Comparison of ENCODE assay signal across 27 cellular contexts in the genomic region with DNA sequence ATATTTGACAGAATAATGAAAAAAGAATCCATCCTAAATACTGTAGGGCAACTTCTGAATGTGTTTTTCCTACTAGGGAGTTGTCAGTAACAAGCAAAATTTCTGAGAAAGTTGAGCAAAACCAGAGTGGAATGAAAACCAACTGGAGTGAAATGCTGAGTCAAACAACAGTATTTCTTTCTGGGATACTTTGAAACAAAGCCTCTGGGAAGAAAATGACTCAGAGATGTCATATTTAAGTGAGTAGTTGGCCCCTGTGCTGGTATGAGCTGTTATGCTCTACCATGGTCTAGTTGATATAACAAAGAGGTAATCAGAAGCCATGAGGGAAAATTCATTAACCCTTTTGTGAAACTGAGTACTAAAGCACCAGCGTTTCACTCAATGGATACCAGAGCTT.
DNase-seq lines count a peak whose midpoint lies in the region; ATAC-seq, FAIRE-seq and TF ChIP-seq lines count a peak whose summit lies in the region.
"Had no signal": no experiment of that assay in that cellular context is flagged by ENCODE, and none has a peak within 500 bp of the region (broad histone marks: within the 10 kb centered on the region; RNA-seq: fewer than 3 reads in every experiment).

No MANE protein-coding gene starts in this region.

- H3K4me3 ChIP-seq in astrocyte (ENCODE audit: insufficient read depth, low read depth, low read length) (no peak overlapping the region), retinal pigment epithelial cell (ENCODE audit: low read length) (no peak overlapping the region), psoas muscle (no peak overlapping the region)
- H3K4me3 ChIP-seq: adrenal gland, K562, ovary, tibial artery had no signal

- H4K20me1 ChIP-seq in astrocyte (ENCODE audit: insufficient read depth, low read length), result no peaks in the 10 kb centered on the region

- H3K4me1 Mint-ChIP-seq in astrocyte (ENCODE audit: low read depth, unreplicated experiment), result peaks cover 21% of the 10 kb centered on the region
- H3K4me1 Mint-ChIP-seq: CD14-positive monocyte had no signal

- no peaks in the 10 kb centered on the region for H3K4me1 ChIP-seq in astrocyte (ENCODE audit: insufficient read depth, low read length)
- H3K4me1 ChIP-seq in foreskin keratinocyte, result no peaks in the 10 kb centered on the region
- no peaks in the 10 kb centered on the region for H3K4me1 ChIP-seq in psoas muscle
- H3K4me1 ChIP-seq: adrenal gland, tibial artery had no signal

- H3K27ac Mint-ChIP-seq in astrocyte (ENCODE audit: unreplicated experiment), result peak overlapping the region; percentile 73
- H3K27ac Mint-ChIP-seq: CD14-positive monocyte; HFFc6; natural killer cell treated with Interleukin-12 subunit alpha and Interleukin-12 subunit beta and Interleukin-15 and Interleukin-18, amount 100 ng/mL, for 72 hours; stimulated activated naive CD8-positive, alpha-beta T cell treated with anti-CD3 and anti-CD28 coated beads, Interleukin-15, Interleukin-2, amounts not matched to agents 100 ng/mL and 50 ng/mL, for 24 hours had no signal

- H3K36me3 Mint-ChIP-seq in astrocyte (ENCODE audit: low read depth, unreplicated experiment), result peaks cover 4% of the 10 kb centered on the region
- H3K36me3 Mint-ChIP-seq: CD14-positive monocyte had no signal

- ATAC-seq in foreskin keratinocyte (peak; percentile 81), HG02870 (IDR thresholded peaks at IDR 0.05; ENCODE audit: unreplicated experiment) (no peak), GM19397 (IDR thresholded peaks at IDR 0.05; ENCODE audit: unreplicated experiment) (no peak), psoas muscle (no peak), HG03280 (IDR thresholded peaks at IDR 0.05; ENCODE audit: unreplicated experiment) (no peak)
- ATAC-seq: K562; natural killer cell treated with Interleukin-12 subunit alpha and Interleukin-12 subunit beta and Interleukin-15 and Interleukin-18, amount 100 ng/mL, for 72 hours; right cardiac atrium had no signal

- H3K36me3 ChIP-seq in astrocyte (ENCODE audit: insufficient read depth, low read length) (no peaks in the 10 kb centered on the region), psoas muscle (ENCODE audit: insufficient read depth in 1 of 2, low read depth in 1 of 2) (no peaks in the 10 kb centered on the region)
- H3K36me3 ChIP-seq: adrenal gland, ovary, tibial artery had no signal

- H2AFZ ChIP-seq in astrocyte (ENCODE audit: low read depth, low read length), result no peak overlapping the region

- no peak overlapping the region for H3K4me2 ChIP-seq in astrocyte (ENCODE audit: low read length)

- WGBS in psoas muscle, 3 donors, result 0 to 36% (median 29%) methylated on average over 1 of the region's 1 CpG

- FAIRE-seq in astrocyte (lab: Jason Lieb, UNC), result no peak
- FAIRE-seq: endometrium, GM19239, K562 had no signal

- DNase-seq in HK-2 (ENCODE audit: unreplicated experiment), result peak; percentile 0
- peak; percentile 13 for DNase-seq in astrocyte (ENCODE audit: low read depth)
- DNase-seq in foreskin keratinocyte, result peak; percentile 21 to 70
- DNase-seq in retinal pigment epithelial cell (ENCODE audit: low read depth), result peak; percentile 11
- no peak for DNase-seq in psoas muscle
- DNase-seq: activated CD4-positive, alpha-beta T cell treated with anti-CD3 and anti-CD28 coated beads for 48 hours; activated naive CD4-positive, alpha-beta T cell treated with Interleukin-2 at 50 U/mL for 16 hours; activated T-cell treated with anti-CD3 and anti-CD28 coated beads, Interleukin-2, amount 50 U/mL, for 48 hours; adrenal gland; dermis blood vessel endothelial cell; DMS 273 treated with DMSO at 0.1 percent for 48 hours; HFFc6; NCI-H1694 treated with DMSO at 0.1 percent for 48 hours; NCI-H526; ovary; right cardiac atrium; RPMI8226; tibial artery had no signal

- H3K27ac ChIP-seq in astrocyte (ENCODE audit: low read depth, low read length) (no peak overlapping the region), foreskin keratinocyte (no peak overlapping the region), psoas muscle (no peak overlapping the region)
- H3K27ac ChIP-seq: adrenal gland, ovary, tibial artery had no signal

- H3K27me3 ChIP-seq in astrocyte (ENCODE audit: insufficient read depth, low read length) (no peaks in the 10 kb centered on the region), foreskin keratinocyte (no peaks in the 10 kb centered on the region), psoas muscle (ENCODE audit: insufficient read depth in 3 of 3, low read length in 2 of 3) (no peaks in the 10 kb centered on the region)
- H3K27me3 ChIP-seq: adrenal gland, ovary, tibial artery had no signal

- TF ChIP-seq CTCF in astrocyte (IDR thresholded peaks at IDR 0.05; ENCODE audit: insufficient read depth, low read depth, low read length) (no peak), foreskin keratinocyte (conservative IDR thresholded peaks at IDR 0.05) (no peak), retinal pigment epithelial cell (conservative IDR thresholded peaks at IDR 0.05; ENCODE audit: low read depth, low read length) (no peak), psoas muscle (IDR thresholded peaks at IDR 0.05) (no peak)

- intact Hi-C loops in psoas muscle (cut with DNase I), result no loop called here

- H3K9me3 Mint-ChIP-seq in astrocyte (ENCODE audit: unreplicated experiment), result peaks cover 6% of the 10 kb centered on the region

- H3K27me3 Mint-ChIP-seq in astrocyte (ENCODE audit: low read depth, unreplicated experiment), result peaks cover 2% of the 10 kb centered on the region
- H3K27me3 Mint-ChIP-seq: natural killer cell treated with Interleukin-12 subunit alpha and Interleukin-12 subunit beta and Interleukin-15 and Interleukin-18, amount 100 ng/mL, for 72 hours; stimulated activated naive CD8-positive, alpha-beta T cell treated with anti-CD3 and anti-CD28 coated beads, Interleukin-15, Interleukin-2, amounts not matched to agents 100 ng/mL and 50 ng/mL, for 24 hours had no signal

- H3K4me3 Mint-ChIP-seq in astrocyte (ENCODE audit: unreplicated experiment), result no peak overlapping the region
- H3K4me3 Mint-ChIP-seq: CD14-positive monocyte; HFFc6; natural killer cell treated with Interleukin-12 subunit alpha and Interleukin-12 subunit beta and Interleukin-15 and Interleukin-18, amount 100 ng/mL, for 72 hours; stimulated activated naive CD8-positive, alpha-beta T cell treated with anti-CD3 and anti-CD28 coated beads, Interleukin-15, Interleukin-2, amounts not matched to agents 100 ng/mL and 50 ng/mL, for 24 hours had no signal

- H3K9me3 ChIP-seq in astrocyte (ENCODE audit: insufficient read depth, low read depth, low read length) (peaks cover 2% of the 10 kb centered on the region), psoas muscle (no peaks in the 10 kb centered on the region)
- H3K9me3 ChIP-seq: adrenal gland, ovary, tibial artery had no signal

- no peaks in the 10 kb centered on the region for H3K79me2 ChIP-seq in astrocyte (ENCODE audit: insufficient read depth, low read length)

- no peak overlapping the region for H3K9ac ChIP-seq in astrocyte (ENCODE audit: low read length)

Comparison
In these comparisons a context has a peak if more than half of its experiments do, and no peak if none do; other contexts are left out.
1. DNase-seq: peak in HK-2 (single experiment), astrocyte (single experiment), foreskin keratinocyte (2 of 2) and retinal pigment epithelial cell (single experiment); none in psoas muscle (0 of 2).